ENCODE assay signal across 24 cellular contexts in genomic region chr10:98285416-98285815, GRCh38. TPM values are rescaled to one million over a fixed set of nuclear protein-coding genes. Genes with fewer than 3 reads are reported as not detected.
"Had no signal": no experiment of that assay in that cellular context is flagged by ENCODE, and none has a peak within 500 bp of the region (broad histone marks: within the 10 kb centered on the region; RNA-seq: fewer than 3 reads in every experiment).

No MANE protein-coding gene starts in this region.

- DNase-seq: activated CD4-positive, alpha-beta memory T cell treated with anti-CD3 and anti-CD28 coated beads for 36 hours; activated CD4-positive, alpha-beta T cell treated with anti-CD3 and anti-CD28 coated beads for 4 hours; activated CD8-positive, alpha-beta memory T cell treated with anti-CD3 and anti-CD28 coated beads, Interleukin-2, amount 50 U/mL, for 4 hours; activated gamma-delta T cell; activated naive CD4-positive, alpha-beta T cell treated with anti-CD3 and anti-CD28 coated beads, Interleukin-2, amount 10 ng/mL, durations not matched to agents 7 days and 5 days; activated naive CD8-positive, alpha-beta T cell treated with anti-CD3 and anti-CD28 coated beads, Interleukin-2, amount 10 ng/mL, durations not matched to agents 7 days and 5 days; activated T-cell treated with anti-CD3 and anti-CD28 coated beads, Interleukin-2, amount 50 U/mL, for 1 hour; central memory CD4-positive, alpha-beta T cell; colonic mucosa; effector CD8-positive, alpha-beta T cell; foreskin fibroblast; hippocampal formation; kidney; left colon; small intestine; stimulated activated CD4-positive, alpha-beta T cell treated with anti-CD3 and anti-CD28 coated beads, Interleukin-4, amount 100 ng/mL, for 24 hours; T-helper 9 cell; uterus had no signal

- H3K27ac ChIP-seq: colonic mucosa, right lobe of liver, thoracic aorta, uterus, VCaP had no signal

- ATAC-seq: left colon; natural killer cell treated with Interleukin-12 subunit alpha and Interleukin-12 subunit beta and Interleukin-15 and Interleukin-18, amount 100 ng/mL, for 72 hours; right lobe of liver; stimulated activated effector memory CD8-positive, alpha-beta T cell treated with anti-CD3 and anti-CD28 coated beads, Interleukin-12 subunit alpha, Interleukin-12 subunit beta, amount 100 ng/mL, for 72 hours had no signal

- H3K4me3 ChIP-seq: colonic mucosa, right lobe of liver, thoracic aorta, uterus had no signal

- H3K36me3 ChIP-seq: colonic mucosa, right lobe of liver, thoracic aorta, uterus had no signal

- H3K27me3 ChIP-seq: colonic mucosa, right lobe of liver, uterus had no signal

- H3K9me3 ChIP-seq: colonic mucosa, right lobe of liver, thoracic aorta, uterus had no signal

- H3K4me1 ChIP-seq: colonic mucosa, right lobe of liver, uterus had no signal

RNA-seq across cellular contexts. Expression of gene LOXL4, which starts 17.4 kb away (rescaled TPM):
- total RNA-seq: activated CD4-positive, alpha-beta memory T cell treated with anti-CD3 and anti-CD28 coated beads for 36 hours; activated CD8-positive, alpha-beta memory T cell treated with anti-CD3 and anti-CD28 coated beads for 36 hours; activated naive CD8-positive, alpha-beta T cell treated with anti-CD3 and anti-CD28 coated beads, Interleukin-2, amount 10 ng/mL, durations not matched to agents 7 days and 5 days; natural killer cell treated with Interleukin-12 subunit alpha and Interleukin-12 subunit beta and Interleukin-15 and Interleukin-18, amount 100 ng/mL, for 72 hours had no signal
